In genomic region chr17:66203274-66204015, GRCh38 we compare ENCODE assay signal across 19 cellular contexts. TPM values are rescaled to one million over a fixed set of nuclear protein-coding genes. Genes with fewer than 3 reads are reported as not detected.
DNase-seq lines count a peak whose midpoint lies in the region; ATAC-seq, FAIRE-seq and TF ChIP-seq lines count a peak whose summit lies in the region.
"Had no signal": no experiment of that assay in that cellular context is flagged by ENCODE, and none has a peak within 500 bp of the region (broad histone marks: within the 10 kb centered on the region; RNA-seq: fewer than 3 reads in every experiment).

No MANE protein-coding gene starts in this region.

- H2BK120ac ChIP-seq in H1 (replicated peaks; ENCODE audit: low read depth, low read length) (no peak overlapping the region), neuronal stem cell (ENCODE audit: low read depth, low read length) (no peak overlapping the region)

- no peaks in the 10 kb centered on the region for H4K20me1 ChIP-seq in H1 (replicated peaks in 1 of 2; ENCODE audit: control insufficient read depth in 1 of 2, insufficient read depth in 2 of 2, low read length in 2 of 2)

- no peak overlapping the region for H2BK12ac ChIP-seq in H1 (ENCODE audit: low read depth, low read length)
- no peak overlapping the region for H2BK12ac ChIP-seq in neuronal stem cell (ENCODE audit: low read length)

- TF ChIP-seq POLR2A in H1 (IDR thresholded peaks at IDR 0.05; ENCODE audit: control extremely low read depth in 1 of 2, low read depth in 2 of 2, low read length in 2 of 2): no peak

- no peak overlapping the region for H2AFZ ChIP-seq in H1 (ENCODE audit: low read length)
- peak overlapping the region; percentile 16 for H2AFZ ChIP-seq in neuronal stem cell (ENCODE audit: low read length)
- H2AFZ ChIP-seq: GM23338 had no signal

- H3K36me3 ChIP-seq in H1 (ENCODE audit: control insufficient read depth in 2 of 4, insufficient read depth in 4 of 4, low read length in 3 of 4) (no peaks in the 10 kb centered on the region), neuronal stem cell (replicated peaks in 1 of 2; ENCODE audit: control insufficient read depth in 2 of 2, insufficient read depth in 2 of 2, low read length in 2 of 2) (no peaks in the 10 kb centered on the region)

- H3K9ac ChIP-seq in H1 (replicated peaks in 1 of 4; ENCODE audit: extremely low read depth in 1 of 4, low read depth in 3 of 4, low read length in 3 of 4): no peak overlapping the region; a peak in 1 of 7 replicates
- no peak overlapping the region for H3K9ac ChIP-seq in neuronal stem cell (ENCODE audit: low read depth, low read length, poor library complexity)
- H3K9ac ChIP-seq: KMS-11 had no signal

- H3K9me3 ChIP-seq in H1 (ENCODE audit: insufficient read depth in 2 of 2, low read depth in 1 of 2, low read length in 1 of 2) (no peaks in the 10 kb centered on the region), neuronal stem cell (replicated peaks in 1 of 2; ENCODE audit: control insufficient read depth in 2 of 2, insufficient read depth in 1 of 2, low read depth in 1 of 2, low read length in 2 of 2) (no peaks in the 10 kb centered on the region)
- H3K9me3 ChIP-seq: A549, Caco-2 had no signal

- H4K91ac ChIP-seq in H1 (replicated peaks; ENCODE audit: insufficient read length, low read length) (no peak overlapping the region), neuronal stem cell (ENCODE audit: low read depth, low read length, poor library complexity) (no peak overlapping the region)

- ATAC-seq in HG03025 (IDR thresholded peaks at IDR 0.05; ENCODE audit: low FRiP score, unreplicated experiment): no peak
- ATAC-seq: CD8-positive, alpha-beta T cell; GM23338 had no signal

- FAIRE-seq in HTR-8/SVneo (lab: Jason Lieb, UNC) (peak; percentile 69), H1 (lab: Jason Lieb, UNC) (no peak)
- FAIRE-seq: A549, GM18507 had no signal

- H3K18ac ChIP-seq in H1 (ENCODE audit: extremely low read depth, low read length) (no peak overlapping the region), neuronal stem cell (ENCODE audit: low read length) (no peak overlapping the region)

- no peaks in the 10 kb centered on the region for H3K79me1 ChIP-seq in H1 (ENCODE audit: low read depth, low read length)
- H3K79me1 ChIP-seq in neuronal stem cell (ENCODE audit: low read depth, low read length): no peaks in the 10 kb centered on the region

- DNase-seq in ELF-1 (ENCODE audit: low read depth, low spot score) (peak; percentile 13), HTR-8/SVneo (ENCODE audit: insufficient read length, low spot score) (no peak), H1 (ENCODE audit: low read depth in 1 of 2, low spot score in 2 of 2) (no peak), neuronal stem cell (ENCODE audit: low spot score) (no peak), middle frontal gyrus (ENCODE audit: extremely low spot score, low spot score) (no peak), iPS-NIHi7 (ENCODE audit: extremely low spot score) (no peak)
- DNase-seq: Caco-2; CD8-positive, alpha-beta T cell; H9 had no signal

- no peak overlapping the region for H3K4ac ChIP-seq in H1 (replicated peaks; ENCODE audit: insufficient read length, low read depth, low read length)
- H3K4ac ChIP-seq in neuronal stem cell (ENCODE audit: low read length): no peak overlapping the region

- H3K4me2 ChIP-seq in H1 (ENCODE audit: insufficient read depth in 1 of 2, low read depth in 2 of 2, low read length in 2 of 2) (no peak overlapping the region), neuronal stem cell (ENCODE audit: insufficient read depth, low read length, poor library complexity, severe bottlenecking) (no peak overlapping the region)
- H3K4me2 ChIP-seq: A549, GM23338, KMS-11 had no signal

- POLR2A ChIA-PET in H1 (lab: Charles Lee; ENCODE audit: partially characterized antibody): no interaction called here

- H3K4me3 ChIP-seq in H1 (ENCODE audit: extremely low read depth in 1 of 4, insufficient read depth in 2 of 4, low read depth in 3 of 4, low read length in 4 of 4) (no peak overlapping the region), neuronal stem cell (ENCODE audit: low read length in 2 of 2) (no peak overlapping the region)
- H3K4me3 ChIP-seq: A549, GM23338 had no signal

- no peak for TF ChIP-seq RAD21 in H1 (IDR thresholded peaks at IDR 0.05 in 1 of 2, conservative IDR thresholded peaks at IDR 0.05 in 1 of 2; ENCODE audit: low read depth in 2 of 2, low read length in 2 of 2)

- WGBS in H1 (ENCODE audit: extremely low coverage in 1 of 2, insufficient coverage in 1 of 2, insufficient read length in 1 of 2, insufficient replicate concordance in 2 of 2, low coverage in 1 of 2, low lambda C conversion rate in 2 of 2, missing lambda C conversion rate in 1 of 2), 2 experiments: 85% methylated on average over 8 of the region's 8 CpGs; no CpG with 5 or more reads in 1 of the 2 experiments
- WGBS in neuronal stem cell (ENCODE audit: extremely low coverage in 2 of 2, insufficient read length in 2 of 2, insufficient replicate concordance in 1 of 2), 2 donors: no CpG with 5 or more reads among the region's 8 CpGs

- H3K23me2 ChIP-seq in H1 (ENCODE audit: low read depth, low read length): no peaks in the 10 kb centered on the region; the same call in 1 of the 2 replicates

- H2AK5ac ChIP-seq in H1 (ENCODE audit: low read depth, low read length) (no peak overlapping the region), neuronal stem cell (ENCODE audit: low read depth, low read length) (no peak overlapping the region)

- H3K23ac ChIP-seq in H1 (ENCODE audit: insufficient read length) (no peak overlapping the region), neuronal stem cell (ENCODE audit: low read depth, low read length, poor library complexity) (no peak overlapping the region)

- no peak overlapping the region for H2BK20ac ChIP-seq in H1 (ENCODE audit: low read length)

- CTCF ChIA-PET in H1 (lab: Charles Lee; ENCODE audit: partially characterized antibody): interaction anchor here (1.1 to 5.9 kb wide), 4 partner anchors 8 to 824 kb away, joined by 3 to 64 read pairs (median 11); no protein-coding TSS in a partner anchor

- no peaks in the 10 kb centered on the region for H3K79me2 ChIP-seq in H1 (ENCODE audit: control insufficient read depth in 1 of 2, insufficient read depth in 2 of 2, low read length in 2 of 2)

- no peak overlapping the region for H3K56ac ChIP-seq in H1 (replicated peaks; ENCODE audit: insufficient read length, low read depth, low read length)

- H3K27ac ChIP-seq in H1 (ENCODE audit: low read depth, low read length) (no peak overlapping the region), neuronal stem cell (replicated peaks; ENCODE audit: low read length) (no peak overlapping the region)
- H3K27ac ChIP-seq: HL-60, KMS-11 had no signal

- TF ChIP-seq EP300 in H1 (IDR thresholded peaks at IDR 0.05; ENCODE audit: borderline replicate concordance in 1 of 2, low read depth in 2 of 2, low read length in 2 of 2): no peak

- TF ChIP-seq CTCF in H1 (IDR thresholded peaks at IDR 0.05; ENCODE audit: control extremely low read depth in 1 of 3, insufficient read depth in 1 of 3, low read depth in 1 of 3, low read length in 3 of 3): no peak

- H3K27me3 ChIP-seq in H1 (replicated peaks in 1 of 4; ENCODE audit: control insufficient read depth in 3 of 4, extremely low read depth in 1 of 4, insufficient read depth in 3 of 4, low read length in 3 of 4) (no peaks in the 10 kb centered on the region), neuronal stem cell (ENCODE audit: control insufficient read depth in 3 of 3, insufficient read depth in 3 of 3, low read depth in 1 of 3, low read length in 3 of 3) (no peaks in the 10 kb centered on the region)

- H3K4me1 ChIP-seq in H1 (replicated peaks in 1 of 4; ENCODE audit: control insufficient read depth in 3 of 4, insufficient read depth in 4 of 4, low read length in 3 of 4) (no peaks in the 10 kb centered on the region), neuronal stem cell (ENCODE audit: control insufficient read depth in 2 of 2, insufficient read depth in 1 of 2, low read depth in 1 of 2, low read length in 2 of 2) (peaks cover 1 to 2% of the 10 kb centered on the region in 2 donors)

- H2BK5ac ChIP-seq in H1 (ENCODE audit: low read depth, low read length) (no peak overlapping the region), neuronal stem cell (ENCODE audit: low read length) (no peak overlapping the region)

- no peak overlapping the region for H2BK15ac ChIP-seq in H1 (ENCODE audit: low read length)
- H2BK15ac ChIP-seq in neuronal stem cell (ENCODE audit: low read length): no peak overlapping the region

- H4K5ac ChIP-seq in H1 (ENCODE audit: insufficient read length, low read depth, low read length): no peak overlapping the region

- H3K14ac ChIP-seq in H1 (ENCODE audit: insufficient read length) (no peak overlapping the region), neuronal stem cell (ENCODE audit: low read length) (no peak overlapping the region)

- no peak overlapping the region for H4K8ac ChIP-seq in H1 (ENCODE audit: extremely low read depth, insufficient read depth, low read length)
- no peak overlapping the region for H4K8ac ChIP-seq in neuronal stem cell (ENCODE audit: low read depth, low read length)

TF ChIP-seq in H1, 55 proteins besides CTCF, POLR2A, EP300 and RAD21 (continues in another document):
- TF ChIP-seq MAX (IDR thresholded peaks at IDR 0.05): peak; percentile 48; the same call in 1 of the 2 replicates

RNA-seq across cellular contexts. Expression of gene CEP112, which starts 11.5 kb away (rescaled TPM):
- 3.1 and 4.2 TPM in 2 replicates for total RNA-seq in H1 (2021; fragmentation: NEBNext Ultra II Directional; extraction: Animal tissue kit (Norgen Biotek cat#: 25700))
- 0.33 and 0.62 TPM in 2 replicates for polyA plus RNA-seq in H1 (2011; rRNA removed)
- polyA plus RNA-seq in H1 (2011; cell fraction: cytosol; rRNA removed): 1.8 TPM
- 1.2 TPM for polyA plus RNA-seq in H1 (2011; cell fraction: nucleus; rRNA removed)
- polyA plus RNA-seq in H1 (2012, experiment 1 of 2): 1.9 to 4.3 TPM (median 2.5 TPM) in 4 replicates
- not detected for polyA plus RNA-seq in H1 (2012, experiment 2 of 2)
- polyA plus RNA-seq in H1 (2013, experiment 1 of 2): 2.3 TPM
- polyA plus RNA-seq in H1 (2013, experiment 2 of 2): 2.0 TPM
- 1.6 TPM in 2 replicates for polyA minus RNA-seq in H1 (2011; rRNA and poly(A)+ RNA removed)
- polyA minus RNA-seq in H1 (2011; cell fraction: cytosol; rRNA and poly(A)+ RNA removed): 1.7 TPM
- polyA minus RNA-seq in H1 (2011; cell fraction: nucleus; rRNA and poly(A)+ RNA removed): 6.0 TPM
- 9.3 TPM for polyA plus RNA-seq in neuronal stem cell (2013, experiment 1 of 2)
- 9.7 TPM for polyA plus RNA-seq in neuronal stem cell (2013, experiment 2 of 2)
- polyA plus RNA-seq: IgD-negative memory B cell had no signal

RNA-seq across cellular contexts. Expression of gene APOH, which starts 25.8 kb away (rescaled TPM):
- total RNA-seq in H1 (2021; fragmentation: NEBNext Ultra II Directional; extraction: Animal tissue kit (Norgen Biotek cat#: 25700)): not detected in 2 replicates
- polyA plus RNA-seq in H1 (2011; rRNA removed): not detected in 2 replicates
- 0.30 TPM for polyA plus RNA-seq in H1 (2011; cell fraction: cytosol; rRNA removed)
- not detected for polyA plus RNA-seq in H1 (2011; cell fraction: nucleus; rRNA removed)
- polyA plus RNA-seq in H1 (2012, experiment 1 of 2): not detected in 4 replicates
- polyA plus RNA-seq in H1 (2012, experiment 2 of 2): not detected
- not detected for polyA plus RNA-seq in H1 (2013, experiment 1 of 2)
- not detected for polyA plus RNA-seq in H1 (2013, experiment 2 of 2)
- not detected in 2 replicates for polyA minus RNA-seq in H1 (2011; rRNA and poly(A)+ RNA removed)
- polyA minus RNA-seq in H1 (2011; cell fraction: cytosol; rRNA and poly(A)+ RNA removed): not detected
- not detected for polyA minus RNA-seq in H1 (2011; cell fraction: nucleus; rRNA and poly(A)+ RNA removed)
- not detected for polyA plus RNA-seq in neuronal stem cell (2013, experiment 1 of 2)
- polyA plus RNA-seq in neuronal stem cell (2013, experiment 2 of 2): not detected
- total RNA-seq: CD8-positive, alpha-beta T cell; GM23338; H9 had no signal
- polyA plus RNA-seq: AG04450, BJ, CD14-positive monocyte, GM23338, IgD-negative memory B cell had no signal
